In genomic region chr17:58507123-58507634, GRCh38 we compare ENCODE assay signal across 15 cellular contexts. TPM values are rescaled to one million over a fixed set of nuclear protein-coding genes. Genes with fewer than 3 reads are reported as not detected.
A peak's percentile ranks its signal among the peaks of the same experiment; 100 is the strongest.
DNase-seq lines count a peak whose midpoint lies in the region; ATAC-seq and TF ChIP-seq lines count a peak whose summit lies in the region.
"Had no signal": no experiment of that assay in that cellular context is flagged by ENCODE, and none has a peak within 500 bp of the region (broad histone marks: within the 10 kb centered on the region; RNA-seq: fewer than 3 reads in every experiment).

No MANE protein-coding gene starts in this region.

- H3K27me3 Mint-ChIP-seq in T-helper 17 cell, result no peaks in the 10 kb centered on the region

- no peak overlapping the region for H2BK120ac ChIP-seq in trophoblast cell (ENCODE audit: insufficient read depth, low read length, poor library complexity)

- H3K79me2 ChIP-seq in trophoblast cell (ENCODE audit: control insufficient read depth, insufficient read depth, low read length, poor library complexity), result no peaks in the 10 kb centered on the region

- no peak for TF ChIP-seq CTCF in fibroblast of pulmonary artery (IDR thresholded peaks at IDR 0.05; ENCODE audit: low read length, missing control alignments)

- peaks cover 66 to 80% of the 10 kb centered on the region in 2 experiments for H3K36me3 ChIP-seq in trophoblast cell (ENCODE audit: control insufficient read depth in 1 of 2, insufficient read depth in 2 of 2, low read length in 2 of 2)

- peak overlapping the region; percentile 9 for H3K27ac Mint-ChIP-seq in T-helper 17 cell
- H3K27ac Mint-ChIP-seq: nephron had no signal

- H3K27me3 ChIP-seq in trophoblast cell (ENCODE audit: insufficient read depth, low read length), result no peaks in the 10 kb centered on the region

- H3K27ac ChIP-seq in trophoblast cell (ENCODE audit: low read depth, low read length), result no peak overlapping the region
- H3K27ac ChIP-seq: C4-2B had no signal

- H3K4ac ChIP-seq in trophoblast cell (ENCODE audit: low read depth, low read length), result no peak overlapping the region

- no peak overlapping the region for H3K4me2 ChIP-seq in trophoblast cell (ENCODE audit: low read length)

- no peak overlapping the region for H2BK12ac ChIP-seq in trophoblast cell (ENCODE audit: low read length)

- H3K9me3 ChIP-seq in T-helper 17 cell (ENCODE audit: control insufficient read depth, low read length, poor library complexity, severe bottlenecking) (no peaks in the 10 kb centered on the region), trophoblast cell (ENCODE audit: insufficient read depth, low read depth, low read length) (no peaks in the 10 kb centered on the region)

- no peak overlapping the region for H4K91ac ChIP-seq in trophoblast cell (ENCODE audit: low read depth, low read length)

- H3K18ac ChIP-seq in trophoblast cell (ENCODE audit: low read length), result no peak overlapping the region

- H2AFZ ChIP-seq in trophoblast cell (ENCODE audit: insufficient read depth, low read length, poor library complexity), result no peak overlapping the region

- H3K23ac ChIP-seq in trophoblast cell (ENCODE audit: low read length), result no peak overlapping the region

- no peak overlapping the region for H3K4me3 Mint-ChIP-seq in T-helper 17 cell
- H3K4me3 Mint-ChIP-seq: nephron had no signal

- no peaks in the 10 kb centered on the region for H3K79me1 ChIP-seq in trophoblast cell (ENCODE audit: low read length)

- H3K14ac ChIP-seq in trophoblast cell (ENCODE audit: low read length), result no peak overlapping the region

- no peak overlapping the region for H2AK5ac ChIP-seq in trophoblast cell (ENCODE audit: low read length)

- WGBS in trophoblast cell (ENCODE audit: extremely low coverage, insufficient coverage, insufficient read length), result no CpG with 5 or more reads among the region's 13 CpGs

- H4K8ac ChIP-seq in trophoblast cell (ENCODE audit: low read depth, low read length), result no peak overlapping the region

- H3K4me1 ChIP-seq in trophoblast cell (ENCODE audit: control insufficient read depth in 1 of 2, insufficient read depth in 2 of 2, low read length in 2 of 2), result no peaks in the 10 kb centered on the region

- ATAC-seq in T-helper 17 cell (no peak), GM18870 (IDR thresholded peaks at IDR 0.05; ENCODE audit: unreplicated experiment) (no peak)

- no peak overlapping the region for H3K4me3 ChIP-seq in fibroblast of pulmonary artery (replicated peaks; ENCODE audit: low read depth, low read length)
- no peak overlapping the region for H3K4me3 ChIP-seq in trophoblast cell (ENCODE audit: low read depth, low read length)
- H3K4me3 ChIP-seq: lung had no signal

- peaks cover 9% of the 10 kb centered on the region for H3K4me1 Mint-ChIP-seq in T-helper 17 cell

- H3K36me3 Mint-ChIP-seq in T-helper 17 cell (ENCODE audit: low read depth), result peaks cover 14% of the 10 kb centered on the region

- no peak overlapping the region for H3K9ac ChIP-seq in trophoblast cell (ENCODE audit: low read length)

- peak; percentile 78 for DNase-seq in HS-5 (ENCODE audit: low read depth)
- DNase-seq in T-helper 17 cell, result no peak
- peak; percentile 16 for DNase-seq in fibroblast of pulmonary artery (ENCODE audit: low read depth)
- DNase-seq in trophoblast cell, result peak; percentile 98
- no peak for DNase-seq in AG08396 (ENCODE audit: low spot score)
- no peak for DNase-seq in midbrain (lab: John Stamatoyannopoulos, UW)
- DNase-seq: activated naive CD4-positive, alpha-beta T cell treated with anti-CD3 and anti-CD28 coated beads, Interleukin-2, amount 50 U/mL, for 16 hours; DMS53; NCI-H748 treated with DMSO at 0.1 percent for 48 hours; T-helper 2 cell had no signal

- H2BK5ac ChIP-seq in trophoblast cell (ENCODE audit: low read depth, low read length, poor library complexity), result no peak overlapping the region

- no peak overlapping the region for H4K12ac ChIP-seq in trophoblast cell (ENCODE audit: low read depth, low read length)

RNA-seq across cellular contexts. Expression of gene MTMR4, which starts 7.3 kb away (rescaled TPM):
- 10 to 100 TPM; 36.6 to 41.3 TPM for total RNA-seq in T-helper 17 cell
- 36.4 and 37.2 TPM in 2 replicates for polyA plus RNA-seq in trophoblast cell (2013)

RNA-seq across cellular contexts. Expression of gene HSF5, which starts 19.0 kb away (rescaled TPM):
- 1 to 10 TPM; 1.5 to 1.6 TPM for total RNA-seq in T-helper 17 cell
- 0.01 TPM in 1 of 2 replicates, not detected in the other for polyA plus RNA-seq in trophoblast cell (2013)
- total RNA-seq: bronchial epithelial cell had no signal

Comparison
In these comparisons a context has a peak if more than half of its experiments do, and no peak if none do; other contexts are left out.
1. DNase-seq: peak in HS-5 (single experiment), fibroblast of pulmonary artery (single experiment) and trophoblast cell (2 of 2); none in T-helper 17 cell (0 of 3), AG08396 (single experiment) and midbrain (single experiment).